9 cellular contexts compared by ENCODE assay signal in genomic region chr7:128829391-128830166, GRCh38. TPM values are rescaled to one million over a fixed set of nuclear protein-coding genes. Genes with fewer than 3 reads are reported as not detected.
DNase-seq lines count a peak whose midpoint lies in the region; TF ChIP-seq lines count a peak whose summit lies in the region.
"Had no signal": no experiment of that assay in that cellular context is flagged by ENCODE, and none has a peak within 500 bp of the region (broad histone marks: within the 10 kb centered on the region; RNA-seq: fewer than 3 reads in every experiment).

No MANE protein-coding gene starts in this region.

- DNase-seq in EL (peak; percentile 82), RPMI7951 (ENCODE audit: low read depth) (peak; percentile 47), fibroblast of peridontal ligament (ENCODE audit: extremely low read depth) (peak; percentile 23), progenitor cell of endocrine pancreas (ENCODE audit: low spot score, unreplicated experiment) (no peak), NCI-H1436 treated with DMSO at 0.1 percent for 48 hours (lab: John Stamatoyannopoulos, UW) (no peak), GM19240 (ENCODE audit: insufficient read length, low spot score) (no peak), NCI-H2029 (lab: John Stamatoyannopoulos, UW) (no peak), NCI-H1436 (lab: John Stamatoyannopoulos, UW) (no peak)

- H3K27ac Mint-ChIP-seq in progenitor cell of endocrine pancreas: no peak overlapping the region

- no peaks in the 10 kb centered on the region for H3K36me3 Mint-ChIP-seq in progenitor cell of endocrine pancreas (ENCODE audit: insufficient read depth)

- TF ChIP-seq CTCF in progenitor cell of endocrine pancreas (IDR thresholded peaks at IDR 0.05; ENCODE audit: unreplicated experiment): no peak

- H3K9me3 Mint-ChIP-seq in progenitor cell of endocrine pancreas (ENCODE audit: low read depth): no peaks in the 10 kb centered on the region

- H3K4me3 Mint-ChIP-seq in progenitor cell of endocrine pancreas (ENCODE audit: low read depth): peak overlapping the region; percentile 60

- peaks cover 16% of the 10 kb centered on the region for H3K4me1 Mint-ChIP-seq in progenitor cell of endocrine pancreas (ENCODE audit: low read depth)

- peaks cover 51% of the 10 kb centered on the region for H3K27me3 Mint-ChIP-seq in progenitor cell of endocrine pancreas

RNA-seq across cellular contexts. Expression of gene FLNC, which starts 0.6 kb away (rescaled TPM):
- total RNA-seq in RPMI7951 (2014; rRNA removed; shearing (Covaris generic)): 6.7 and 11.2 TPM in 2 replicates
- 6.9 and 11.7 TPM in 2 replicates for total RNA-seq in progenitor cell of endocrine pancreas

RNA-seq across cellular contexts. Expression of gene ATP6V1F, which starts 33.1 kb away (rescaled TPM):
- total RNA-seq in RPMI7951 (2014; rRNA removed; shearing (Covaris generic)): 234 TPM in 2 replicates
- total RNA-seq in progenitor cell of endocrine pancreas: 119 and 124 TPM in 2 replicates

RNA-seq across cellular contexts. Expression of gene CCDC136, which starts 37.8 kb away (rescaled TPM):
- 2.8 and 3.8 TPM in 2 replicates for total RNA-seq in RPMI7951 (2014; rRNA removed; shearing (Covaris generic))
- 66.3 and 74.2 TPM in 2 replicates for total RNA-seq in progenitor cell of endocrine pancreas

RNA-seq across cellular contexts. Expression of gene OPN1SW, which starts 54.0 kb away (rescaled TPM):
- total RNA-seq in RPMI7951 (2014; rRNA removed; shearing (Covaris generic)): not detected in 2 replicates
- not detected in 2 replicates for total RNA-seq in progenitor cell of endocrine pancreas
- total RNA-seq: subcutaneous adipose tissue had no signal

Comparison
In these comparisons a context has a peak if more than half of its experiments do, and no peak if none do; other contexts are left out.
1. DNase-seq: peak in EL (single experiment), RPMI7951 (single experiment) and fibroblast of peridontal ligament (single experiment); none in progenitor cell of endocrine pancreas (single experiment), NCI-H1436 treated with DMSO at 0.1 percent for 48 hours (single experiment), GM19240 (single experiment), NCI-H2029 (single experiment) and NCI-H1436 (single experiment).
2. RNA of gene CCDC136, which starts 37.8 kb away (total RNA-seq): 66.3 to 74.2 TPM in progenitor cell of endocrine pancreas; 2.8 to 3.8 TPM in RPMI7951; every median in the first group is over 10 times any median in the second.